ENCODE assay signal across 15 cellular contexts in the genomic region with DNA sequence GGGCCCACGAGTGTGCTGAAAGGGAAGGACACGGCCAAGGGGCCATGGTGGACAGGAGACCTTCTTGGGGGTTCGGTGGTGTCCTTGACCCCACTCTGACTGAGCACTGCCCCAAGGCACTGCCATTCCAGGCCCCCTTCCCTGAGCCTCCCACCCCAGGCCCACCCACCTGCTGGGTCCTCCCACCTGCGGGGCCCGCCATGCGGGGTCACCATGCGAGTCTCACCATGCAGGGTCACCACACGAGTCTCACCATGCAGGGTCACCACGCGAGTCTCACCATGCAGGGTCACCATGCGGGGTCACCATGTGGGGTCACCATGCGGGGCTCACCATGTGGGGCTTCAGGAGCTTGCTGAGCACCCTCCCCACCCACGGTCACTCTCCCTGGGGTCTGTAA.
DNase-seq lines count a peak whose midpoint lies in the region; ATAC-seq, FAIRE-seq and TF ChIP-seq lines count a peak whose summit lies in the region.
"Had no signal": no experiment of that assay in that cellular context is flagged by ENCODE, and none has a peak within 500 bp of the region (broad histone marks: within the 10 kb centered on the region; RNA-seq: fewer than 3 reads in every experiment).

No MANE protein-coding gene starts in this region.

- no peak overlapping the region for H2AK5ac ChIP-seq in H1 (ENCODE audit: low read depth, low read length)

- H3K79me2 ChIP-seq in Karpas-422 (ENCODE audit: low read length) (peaks cover 11% of the 10 kb centered on the region), H1 (ENCODE audit: control insufficient read depth in 1 of 2, insufficient read depth in 2 of 2, low read length in 2 of 2) (no peaks in the 10 kb centered on the region)

- H3K9me3 Mint-ChIP-seq in activated CD8-positive, alpha-beta T cell treated with anti-CD3 and anti-CD28 coated beads, Interleukin-2, amount 10 ng/mL, durations not matched to agents 7 days and 5 days (ENCODE audit: insufficient read depth): no peaks in the 10 kb centered on the region
- H3K9me3 Mint-ChIP-seq: CD4-positive, CD25-positive, alpha-beta regulatory T cell had no signal

- no peak overlapping the region for H3K23ac ChIP-seq in H1 (ENCODE audit: insufficient read length)

- no peak overlapping the region for H4K91ac ChIP-seq in H1 (replicated peaks; ENCODE audit: insufficient read length, low read length)

- no peaks in the 10 kb centered on the region for H3K9me2 ChIP-seq in Karpas-422 (replicated peaks; ENCODE audit: insufficient read depth, low read length)

- H4K20me1 ChIP-seq in BLaER1 treated with 17β-estradiol and CSF1 and Interleukin-3, amounts not matched to agents 10 nM and 100 nM: peaks cover 0 to 7% (median 0%) of the 10 kb centered on the region in 11 experiments; a peak in 2 of 22 replicates
- H4K20me1 ChIP-seq in Karpas-422 (ENCODE audit: insufficient read depth, low read depth, low read length) (no peaks in the 10 kb centered on the region), H1 (replicated peaks in 1 of 2; ENCODE audit: control insufficient read depth in 1 of 2, insufficient read depth in 2 of 2, low read length in 2 of 2) (peaks cover 0 to 1% of the 10 kb centered on the region in 2 experiments)

- H3K79me1 ChIP-seq in H1 (ENCODE audit: low read depth, low read length): no peaks in the 10 kb centered on the region

- H3K4me2 ChIP-seq in BLaER1 treated with 17β-estradiol and CSF1 and Interleukin-3, amounts not matched to agents 10 nM and 100 nM: peak overlapping the region in 9 of 11 experiments; percentile 65 to 91 (median 80); a peak in 18 of 22 replicates
- peak overlapping the region; percentile 92 for H3K4me2 ChIP-seq in Karpas-422 (ENCODE audit: low read depth, low read length, poor library complexity, severe bottlenecking)
- H3K4me2 ChIP-seq in H1 (ENCODE audit: insufficient read depth in 1 of 2, low read depth in 2 of 2, low read length in 2 of 2): no peak overlapping the region
- H3K4me2 ChIP-seq: A549 had no signal

- H3K23me2 ChIP-seq in H1 (ENCODE audit: low read depth, low read length): no peaks in the 10 kb centered on the region

- H3K36me3 Mint-ChIP-seq in activated CD8-positive, alpha-beta T cell treated with anti-CD3 and anti-CD28 coated beads, Interleukin-2, amount 10 ng/mL, durations not matched to agents 7 days and 5 days (ENCODE audit: low read depth): no peaks in the 10 kb centered on the region
- H3K36me3 Mint-ChIP-seq: CD4-positive, CD25-positive, alpha-beta regulatory T cell had no signal

- no peak overlapping the region for H2BK15ac ChIP-seq in H1 (ENCODE audit: low read length)

- CTCF ChIA-PET in H1 (lab: Charles Lee; ENCODE audit: partially characterized antibody): interaction anchor here (0.7 to 38.0 kb wide), 9 partner anchors 8 to 261 kb away, joined by 3 to 681 read pairs (median 8); no protein-coding TSS in a partner anchor
- CTCF ChIA-PET in activated CD8-positive, alpha-beta T cell treated with anti-CD3 and anti-CD28 coated beads, Interleukin-2, amount 10 ng/mL, durations not matched to agents 7 days and 5 days (lab: Charles Lee): interaction anchor here (4.0 to 4.4 kb wide), 2 partner anchors 203 to 208 kb away, joined by 28 to 32 read pairs; no protein-coding TSS in a partner anchor

- no peak for DNase-seq in Karpas-422
- no peak for DNase-seq in H1 (ENCODE audit: low read depth in 1 of 2, low spot score in 2 of 2)
- DNase-seq in testis: no peak
- DNase-seq in activated CD8-positive, alpha-beta T cell treated with anti-CD3 and anti-CD28 coated beads, Interleukin-2, amount 10 ng/mL, durations not matched to agents 7 days and 5 days: no peak
- no peak for DNase-seq in NK-92 treated with Interleukin-12 subunit alpha and Interleukin-12 subunit beta, amount 100 ng/mL, for 24 hours (lab: John Stamatoyannopoulos, UW)
- DNase-seq: CD4-positive, CD25-positive, alpha-beta regulatory T cell had no signal

- H3K4ac ChIP-seq in H1 (replicated peaks; ENCODE audit: insufficient read length, low read depth, low read length): no peak overlapping the region

- no peak overlapping the region for H2BK20ac ChIP-seq in H1 (ENCODE audit: low read length)

- H2BK12ac ChIP-seq in H1 (ENCODE audit: low read depth, low read length): no peak overlapping the region

- no peak overlapping the region for H3K18ac ChIP-seq in H1 (ENCODE audit: extremely low read depth, low read length)

- no peak for TF ChIP-seq EP300 in H1 (IDR thresholded peaks at IDR 0.05; ENCODE audit: borderline replicate concordance in 1 of 2, low read depth in 2 of 2, low read length in 2 of 2)

- TF ChIP-seq POLR2A in H1 (IDR thresholded peaks at IDR 0.05; ENCODE audit: control extremely low read depth in 1 of 2, low read depth in 2 of 2, low read length in 2 of 2) (no peak), testis (IDR thresholded peaks at IDR 0.05) (no peak)

- ATAC-seq in activated CD8-positive, alpha-beta T cell treated with anti-CD3 and anti-CD28 coated beads, Interleukin-2, amount 10 ng/mL, durations not matched to agents 7 days and 5 days: no peak
- no peak for ATAC-seq in HG03175 (IDR thresholded peaks at IDR 0.05; ENCODE audit: unreplicated experiment)
- ATAC-seq: A549, GM12878, HCT116, HepG2 had no signal

- no peak overlapping the region for H2BK120ac ChIP-seq in H1 (replicated peaks; ENCODE audit: low read depth, low read length)

- H3K9ac ChIP-seq in BLaER1 treated with 17β-estradiol and CSF1 and Interleukin-3, amounts not matched to agents 10 nM and 100 nM: peak overlapping the region in 4 of 11 experiments; percentile 36 to 59 (median 45); a peak in 7 of 22 replicates
- H3K9ac ChIP-seq in Karpas-422 (ENCODE audit: low read length): peak overlapping the region; percentile 99
- H3K9ac ChIP-seq in H1 (replicated peaks in 1 of 4; ENCODE audit: extremely low read depth in 1 of 4, low read depth in 3 of 4, low read length in 3 of 4): no peak overlapping the region

- no peaks in the 10 kb centered on the region for H3K36me3 ChIP-seq in BLaER1 treated with 17β-estradiol and CSF1 and Interleukin-3, amounts not matched to agents 10 nM and 100 nM
- H3K36me3 ChIP-seq in Karpas-422 (ENCODE audit: insufficient read depth, low read length) (no peaks in the 10 kb centered on the region), H1 (ENCODE audit: control insufficient read depth in 2 of 4, insufficient read depth in 4 of 4, low read length in 3 of 4) (no peaks in the 10 kb centered on the region), testis (ENCODE audit: low read depth, missing control alignments) (no peaks in the 10 kb centered on the region)

- intact Hi-C loops in testis (cut with DNase I; ENCODE audit: low total_unique reads): loop anchor here (2.0 to 10.0 kb wide), 2 partner anchors 203 to 287 kb away; no protein-coding TSS in a partner anchor

- no peak for TF ChIP-seq RAD21 in H1 (IDR thresholded peaks at IDR 0.05 in 1 of 2, conservative IDR thresholded peaks at IDR 0.05 in 1 of 2; ENCODE audit: low read depth in 2 of 2, low read length in 2 of 2)

- H3K27me3 ChIP-seq in BLaER1 treated with 17β-estradiol and CSF1 and Interleukin-3, amounts not matched to agents 10 nM and 100 nM: peaks cover 0 to 38% (median 0%) of the 10 kb centered on the region in 11 experiments; a peak in 8 of 22 replicates
- H3K27me3 ChIP-seq in Karpas-422 (ENCODE audit: low read length) (no peaks in the 10 kb centered on the region), H1 (replicated peaks in 1 of 4; ENCODE audit: control insufficient read depth in 3 of 4, extremely low read depth in 1 of 4, insufficient read depth in 3 of 4, low read length in 3 of 4) (no peaks in the 10 kb centered on the region), testis (no peaks in the 10 kb centered on the region)

- H2AFZ ChIP-seq in Karpas-422 (ENCODE audit: low read length): no peak overlapping the region
- H2AFZ ChIP-seq in H1 (ENCODE audit: low read length): no peak overlapping the region

- no peak overlapping the region for H3K4me3 Mint-ChIP-seq in activated CD8-positive, alpha-beta T cell treated with anti-CD3 and anti-CD28 coated beads, Interleukin-2, amount 10 ng/mL, durations not matched to agents 7 days and 5 days
- H3K4me3 Mint-ChIP-seq: CD4-positive, CD25-positive, alpha-beta regulatory T cell had no signal

- POLR2A ChIA-PET in H1 (lab: Charles Lee; ENCODE audit: partially characterized antibody): interaction anchor here (1.0 to 2.1 kb wide), 2 partner anchors 9 to 91 kb away, joined by 3 to 5 read pairs; no protein-coding TSS in a partner anchor
- POLR2A ChIA-PET in activated CD8-positive, alpha-beta T cell treated with anti-CD3 and anti-CD28 coated beads, Interleukin-2, amount 10 ng/mL, durations not matched to agents 7 days and 5 days (lab: Charles Lee): no interaction called here

- peak overlapping the region; percentile 9 for H4K8ac ChIP-seq in H1 (ENCODE audit: extremely low read depth, insufficient read depth, low read length)

- no peak overlapping the region for H3K14ac ChIP-seq in H1 (ENCODE audit: insufficient read length)

- H4K5ac ChIP-seq in H1 (ENCODE audit: insufficient read length, low read depth, low read length): no peak overlapping the region

- no peak overlapping the region for H3K27ac Mint-ChIP-seq in activated CD8-positive, alpha-beta T cell treated with anti-CD3 and anti-CD28 coated beads, Interleukin-2, amount 10 ng/mL, durations not matched to agents 7 days and 5 days

- 88% methylated on average over 13 of the region's 13 CpGs; no CpG with 5 or more reads in 1 of the 2 experiments for WGBS in H1 (ENCODE audit: extremely low coverage in 1 of 2, insufficient coverage in 1 of 2, insufficient read length in 1 of 2, insufficient replicate concordance in 2 of 2, low coverage in 1 of 2, low lambda C conversion rate in 2 of 2, missing lambda C conversion rate in 1 of 2), 2 experiments
- 81 to 89% methylated on average over 6 to 13 of the region's 13 CpGs for WGBS in testis, 2 donors

- H3K27me3 Mint-ChIP-seq in activated CD8-positive, alpha-beta T cell treated with anti-CD3 and anti-CD28 coated beads, Interleukin-2, amount 10 ng/mL, durations not matched to agents 7 days and 5 days (ENCODE audit: low read depth): no peaks in the 10 kb centered on the region
- H3K27me3 Mint-ChIP-seq: CD4-positive, CD25-positive, alpha-beta regulatory T cell had no signal

- no peak for TF ChIP-seq CTCF in H1 (IDR thresholded peaks at IDR 0.05; ENCODE audit: control extremely low read depth in 1 of 3, insufficient read depth in 1 of 3, low read depth in 1 of 3, low read length in 3 of 3)
- no peak for TF ChIP-seq CTCF in testis (IDR thresholded peaks at IDR 0.05)

- no peak for FAIRE-seq in H1 (lab: Jason Lieb, UNC)
- FAIRE-seq: A549, GM12878, GM18507, H54, HepG2, HTR-8/SVneo had no signal

- H3K56ac ChIP-seq in H1 (replicated peaks; ENCODE audit: insufficient read length, low read depth, low read length): no peak overlapping the region

- no peak overlapping the region for H3K4me3 ChIP-seq in BLaER1 treated with 17β-estradiol and CSF1 and Interleukin-3, amounts not matched to agents 10 nM and 100 nM
- H3K4me3 ChIP-seq in Karpas-422 (ENCODE audit: low read length) (peak overlapping the region; percentile 70; the same call in 1 of the 2 replicates), H1 (ENCODE audit: extremely low read depth in 1 of 4, insufficient read depth in 2 of 4, low read depth in 3 of 4, low read length in 4 of 4) (no peak overlapping the region), testis (no peak overlapping the region)
- H3K4me3 ChIP-seq: A549, GM12878 had no signal

- peaks cover 14% of the 10 kb centered on the region for H3K4me1 Mint-ChIP-seq in activated CD8-positive, alpha-beta T cell treated with anti-CD3 and anti-CD28 coated beads, Interleukin-2, amount 10 ng/mL, durations not matched to agents 7 days and 5 days (ENCODE audit: low read depth)

- H3K9me3 ChIP-seq in BLaER1 treated with 17β-estradiol and CSF1 and Interleukin-3, amounts not matched to agents 10 nM and 100 nM (replicated peaks in 1 of 11): no peaks in the 10 kb centered on the region
- no peaks in the 10 kb centered on the region for H3K9me3 ChIP-seq in Karpas-422 (ENCODE audit: low read length)
- no peaks in the 10 kb centered on the region for H3K9me3 ChIP-seq in H1 (ENCODE audit: insufficient read depth in 2 of 2, low read depth in 1 of 2, low read length in 1 of 2)
- H3K9me3 ChIP-seq in testis: no peaks in the 10 kb centered on the region
- H3K9me3 ChIP-seq: A549 had no signal

- H2BK5ac ChIP-seq in H1 (ENCODE audit: low read depth, low read length): peak overlapping the region; percentile 39; the same call in 1 of the 2 replicates

- peaks cover 61 to 99% (median 90%) of the 10 kb centered on the region in 10 experiments for H3K4me1 ChIP-seq in BLaER1 treated with 17β-estradiol and CSF1 and Interleukin-3, amounts not matched to agents 10 nM and 100 nM
- H3K4me1 ChIP-seq in Karpas-422 (ENCODE audit: low read length) (peaks cover 98% of the 10 kb centered on the region), H1 (replicated peaks in 1 of 4; ENCODE audit: control insufficient read depth in 3 of 4, insufficient read depth in 4 of 4, low read length in 3 of 4) (peaks cover 0 to 15% (median 8%) of the 10 kb centered on the region in 4 experiments; a peak in 5 of 7 replicates), testis (peaks cover 60% of the 10 kb centered on the region)
- H3K4me1 ChIP-seq: A549 had no signal

- H3K27ac ChIP-seq in BLaER1 treated with 17β-estradiol and CSF1 and Interleukin-3, amounts not matched to agents 10 nM and 100 nM: peak overlapping the region in 5 of 11 experiments; percentile 21 to 95 (median 92); a peak in 6 of 22 replicates
- H3K27ac ChIP-seq in Karpas-422 (ENCODE audit: low read length) (peak overlapping the region; percentile 100), H1 (ENCODE audit: low read depth, low read length) (no peak overlapping the region), testis (peak overlapping the region; percentile 4 to 50)
- H3K27ac ChIP-seq: A549 had no signal

Comparison
In these comparisons a context has a peak if more than half of its experiments do, and no peak if none do; other contexts are left out.
1. H3K4me2 ChIP-seq: peak in BLaER1 treated with 17β-estradiol and CSF1 and Interleukin-3, amounts not matched to agents 10 nM and 100 nM (9 of 11) and Karpas-422 (single experiment); none in H1 (0 of 2).